In the genomic region with DNA sequence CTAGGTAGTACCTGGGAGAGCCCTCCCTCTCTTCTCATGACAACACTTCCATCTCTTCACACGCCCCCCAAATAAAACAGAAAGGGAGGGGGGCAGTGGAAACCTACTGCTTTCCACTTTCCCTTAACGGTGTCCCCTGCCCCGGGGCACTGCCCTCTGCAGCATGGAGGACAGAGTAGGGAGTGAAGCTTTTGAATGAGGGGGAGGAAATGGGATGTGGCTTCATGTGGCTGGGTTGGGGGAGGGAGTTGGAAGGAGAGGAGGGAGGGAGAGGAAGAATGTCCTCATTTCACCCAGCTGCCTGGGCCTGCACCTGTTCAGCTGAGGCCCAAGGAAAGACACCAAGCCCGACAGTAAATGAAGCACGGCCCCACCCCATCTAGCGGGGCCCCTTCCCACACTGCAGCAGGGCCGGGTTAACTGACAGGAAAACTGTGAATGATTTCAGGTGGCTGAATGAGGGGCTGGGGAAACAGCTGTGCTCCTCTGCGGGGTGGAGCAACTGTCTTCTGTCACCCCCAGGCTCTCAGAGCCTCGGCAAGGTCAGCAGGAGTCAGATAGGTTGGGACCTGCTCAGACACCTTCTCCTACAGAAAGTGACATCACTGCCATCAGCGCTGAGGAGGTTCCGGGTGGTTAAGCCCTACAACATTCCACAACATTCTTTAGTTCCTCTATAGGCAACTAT, we compare ENCODE assay signal across 8 cellular contexts. TPM values are rescaled to one million over a fixed set of nuclear protein-coding genes. Genes with fewer than 3 reads are reported as not detected.
DNase-seq lines count a peak whose midpoint lies in the region; ATAC-seq, FAIRE-seq and TF ChIP-seq lines count a peak whose summit lies in the region.

No MANE protein-coding gene starts in this region.

- peak overlapping the region; percentile 61 for H3K4me2 ChIP-seq in K562 (ENCODE audit: insufficient read depth, low read length)

- POLR2A ChIA-PET in K562 (lab: Yijun Ruan, JAX): interaction anchor here (0.5 to 2.9 kb wide), 11 partner anchors 16 to 777 kb away, joined by 3 to 11 read pairs (median 3); no protein-coding TSS in a partner anchor

- intact Hi-C loops in K562 (cut with micrococcal nuclease): no loop called here

- H3K79me2 ChIP-seq in K562 (ENCODE audit: control insufficient read depth, insufficient read depth, low read length): no peaks in the 10 kb centered on the region

- ATAC-seq in K562: peak; percentile 90
- ATAC-seq in GM21367 (IDR thresholded peaks at IDR 0.05; ENCODE audit: unreplicated experiment): no peak

- H3K36me3 ChIP-seq in K562 (ENCODE audit: control insufficient read depth, insufficient read depth, low read length): no peaks in the 10 kb centered on the region
- H3K36me3 ChIP-seq in neutrophil: no peaks in the 10 kb centered on the region

- CTCF ChIA-PET in K562 (lab: Yijun Ruan, JAX; ENCODE audit: low intra/inter-chr PET ratio): no interaction called here

- 0 out of 2 replicates have a peak, but pooled peaks have one; percentile 18 for TF ChIP-seq POLR2A in K562 (conservative IDR thresholded peaks at IDR 0.05)

- no peaks in the 10 kb centered on the region for H4K20me1 ChIP-seq in K562 (replicated peaks; ENCODE audit: control insufficient read depth, insufficient read depth, low read length)

- H3K9me3 ChIP-seq in K562 (replicated peaks; ENCODE audit: control insufficient read depth, insufficient read depth, low read depth, low read length) (no peaks in the 10 kb centered on the region), neutrophil (no peaks in the 10 kb centered on the region)

- H3K4me1 ChIP-seq in K562 (replicated peaks in 1 of 2; ENCODE audit: control insufficient read depth in 2 of 2, insufficient read depth in 2 of 2, low read length in 2 of 2): peaks cover 18 to 43% of the 10 kb centered on the region in 2 experiments
- H3K4me1 ChIP-seq in neutrophil (ENCODE audit: control insufficient read depth in 1 of 2, insufficient read depth in 1 of 2, low read depth in 1 of 2, low read length in 1 of 2): peaks cover 24 to 41% of the 10 kb centered on the region in 2 experiments

- peak in 1 of 3 experiments; percentile 19; a peak in 2 of 6 replicates for TF ChIP-seq CTCF in K562 (IDR thresholded peaks at IDR 0.05 in 2 of 3, conservative IDR thresholded peaks at IDR 0.05 in 1 of 3; ENCODE audit: insufficient read depth in 2 of 3, low read depth in 1 of 3, low read length in 3 of 3)
- TF ChIP-seq CTCF in neutrophil (IDR thresholded peaks at IDR 0.05): no peak

- H3K4me3 ChIP-seq in K562: no peak overlapping the region
- peak overlapping the region; percentile 22 to 36 for H3K4me3 ChIP-seq in neutrophil (ENCODE audit: low read depth in 1 of 2, low read length in 1 of 2)

- BruUV-seq in K562 (replicated peaks; lab: Mats Ljungman, UMichigan): no TSS peak

- H3K27me3 ChIP-seq in K562 (ENCODE audit: control insufficient read depth in 2 of 2, insufficient read depth in 2 of 2, low read length in 2 of 2) (no peaks in the 10 kb centered on the region), neutrophil (no peaks in the 10 kb centered on the region)

- DNase-seq in SIG-M5 treated with dmso at 0.1 percent for 504 hours (lab: John Stamatoyannopoulos, UW; ENCODE audit: unreplicated experiment) (peak; percentile 29), SIG-M5 (lab: John Stamatoyannopoulos, UW) (no peak), NCI-H2196 treated with DMSO at 0.1 percent for 48 hours (lab: John Stamatoyannopoulos, UW; ENCODE audit: unreplicated experiment) (peak; percentile 20), K562 (ENCODE audit: extremely low read depth in 1 of 4, low spot score in 3 of 4) (peak; percentile 74 to 79 (median 75)), NCI-H1105 (lab: John Stamatoyannopoulos, UW) (no peak), GM19240 (ENCODE audit: insufficient read length, low spot score) (no peak)

- H3K9ac ChIP-seq in K562 (ENCODE audit: insufficient read depth in 1 of 2, low read depth in 2 of 2, low read length in 2 of 2): peak overlapping the region; percentile 11 to 67; a peak in 3 of 4 replicates

- peak; percentile 44; the same call in 1 of the 2 replicates for TF ChIP-seq EP300 in K562 (IDR thresholded peaks at IDR 0.05; ENCODE audit: low read length)

- peak; percentile 74 for FAIRE-seq in K562 (lab: Jason Lieb, UNC)

- no peaks in the 10 kb centered on the region for H3K9me1 ChIP-seq in K562 (ENCODE audit: control insufficient read depth, insufficient read depth, low read length)

- H2AFZ ChIP-seq in K562 (ENCODE audit: low read depth, low read length): peak overlapping the region; percentile 20

- peak; percentile 18 to 34; a peak in 1 of 4 replicates for TF ChIP-seq RAD21 in K562 (CRISPR knock-in tag; conservative IDR thresholded peaks at IDR 0.05 in 1 of 2, IDR thresholded peaks at IDR 0.05 in 1 of 2)

- in situ Hi-C loops in K562 (cut with MboI): no loop called here

- WGBS in K562 (ENCODE audit: insufficient coverage, low coverage, missing lambda C conversion rate): 12% methylated on average over 11 of the region's 11 CpGs

- peak overlapping the region; percentile 15; the same call in 1 of the 3 replicates for H3K27ac ChIP-seq in K562 (ENCODE audit: extremely low read depth, low read depth, low read length)
- H3K27ac ChIP-seq in neutrophil: peak overlapping the region; percentile 81

TF ChIP-seq in K562, 482 proteins besides CTCF, POLR2A, EP300 and RAD21 (continues in another document):
- no peak for TF ChIP-seq NFXL1 (CRISPR knock-in tag; IDR thresholded peaks at IDR 0.05)
- TF ChIP-seq, protein P1, sequence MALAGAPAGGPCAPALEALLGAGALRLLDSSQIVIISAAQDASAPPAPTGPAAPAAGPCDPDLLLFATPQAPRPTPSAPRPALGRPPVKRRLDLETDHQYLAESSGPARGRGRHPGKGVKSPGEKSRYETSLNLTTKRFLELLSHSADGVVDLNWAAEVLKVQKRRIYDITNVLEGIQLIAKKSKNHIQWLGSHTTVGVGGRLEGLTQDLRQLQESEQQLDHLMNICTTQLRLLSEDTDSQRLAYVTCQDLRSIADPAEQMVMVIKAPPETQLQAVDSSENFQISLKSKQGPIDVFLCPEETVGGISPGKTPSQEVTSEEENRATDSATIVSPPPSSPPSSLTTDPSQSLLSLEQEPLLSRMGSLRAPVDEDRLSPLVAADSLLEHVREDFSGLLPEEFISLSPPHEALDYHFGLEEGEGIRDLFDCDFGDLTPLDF (CRISPR knock-in tag; IDR thresholded peaks at IDR 0.05): no peak
- TF ChIP-seq, protein P2, sequence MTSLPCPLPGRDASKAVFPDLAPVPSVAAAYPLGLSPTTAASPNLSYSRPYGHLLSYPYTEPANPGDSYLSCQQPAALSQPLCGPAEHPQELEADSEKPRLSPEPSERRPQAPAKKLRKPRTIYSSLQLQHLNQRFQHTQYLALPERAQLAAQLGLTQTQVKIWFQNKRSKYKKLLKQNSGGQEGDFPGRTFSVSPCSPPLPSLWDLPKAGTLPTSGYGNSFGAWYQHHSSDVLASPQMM (CRISPR knock-in tag; IDR thresholded peaks at IDR 0.05): no peak
- TF ChIP-seq, protein P3, sequence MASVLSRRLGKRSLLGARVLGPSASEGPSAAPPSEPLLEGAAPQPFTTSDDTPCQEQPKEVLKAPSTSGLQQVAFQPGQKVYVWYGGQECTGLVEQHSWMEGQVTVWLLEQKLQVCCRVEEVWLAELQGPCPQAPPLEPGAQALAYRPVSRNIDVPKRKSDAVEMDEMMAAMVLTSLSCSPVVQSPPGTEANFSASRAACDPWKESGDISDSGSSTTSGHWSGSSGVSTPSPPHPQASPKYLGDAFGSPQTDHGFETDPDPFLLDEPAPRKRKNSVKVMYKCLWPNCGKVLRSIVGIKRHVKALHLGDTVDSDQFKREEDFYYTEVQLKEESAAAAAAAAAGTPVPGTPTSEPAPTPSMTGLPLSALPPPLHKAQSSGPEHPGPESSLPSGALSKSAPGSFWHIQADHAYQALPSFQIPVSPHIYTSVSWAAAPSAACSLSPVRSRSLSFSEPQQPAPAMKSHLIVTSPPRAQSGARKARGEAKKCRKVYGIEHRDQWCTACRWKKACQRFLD (CRISPR knock-in tag; IDR thresholded peaks at IDR 0.05): peak; percentile 75
- TF ChIP-seq, protein P4, sequence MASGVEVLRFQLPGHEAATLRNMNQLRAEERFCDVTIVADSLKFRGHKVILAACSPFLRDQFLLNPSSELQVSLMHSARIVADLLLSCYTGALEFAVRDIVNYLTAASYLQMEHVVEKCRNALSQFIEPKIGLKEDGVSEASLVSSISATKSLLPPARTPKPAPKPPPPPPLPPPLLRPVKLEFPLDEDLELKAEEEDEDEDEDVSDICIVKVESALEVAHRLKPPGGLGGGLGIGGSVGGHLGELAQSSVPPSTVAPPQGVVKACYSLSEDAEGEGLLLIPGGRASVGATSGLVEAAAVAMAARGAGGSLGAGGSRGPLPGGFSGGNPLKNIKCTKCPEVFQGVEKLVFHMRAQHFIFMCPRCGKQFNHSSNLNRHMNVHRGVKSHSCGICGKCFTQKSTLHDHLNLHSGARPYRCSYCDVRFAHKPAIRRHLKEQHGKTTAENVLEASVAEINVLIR (CRISPR knock-in tag; IDR thresholded peaks at IDR 0.05): no peak

RNA-seq across cellular contexts. Expression of a gene that starts 40.0 kb away (rescaled TPM):
- total RNA-seq in K562 (2011; cell fraction: chromatin; rRNA removed; ENCODE audit: low replicate concordance): 128 and 137 TPM in 2 replicates
- 89.7 and 95.9 TPM in 2 replicates for total RNA-seq in K562 (2011; cell fraction: nucleolus; rRNA removed)
- total RNA-seq in K562 (2011; cell fraction: nucleoplasm; rRNA removed): 111 and 145 TPM in 2 replicates
- 37.8 and 45.6 TPM in 2 replicates for total RNA-seq in K562 (2014; rRNA removed)
- total RNA-seq in K562 (2014; rRNA removed; fragmentation: Illumina TruSeq; extraction: Trizol): 41.0 and 43.8 TPM in 2 replicates
- 29.4 and 32.3 TPM in 2 replicates for total RNA-seq in K562 (2015; rRNA removed; fragmentation: Illumina TruSeq; extraction: Trizol)
- total RNA-seq in K562 (2021): 49.1 and 51.4 TPM in 2 replicates
- polyA plus RNA-seq in K562 (2011; rRNA removed): 52.8 and 57.2 TPM in 2 replicates
- 58.0 and 76.8 TPM in 2 replicates for polyA plus RNA-seq in K562 (2011; cell fraction: cytosol; rRNA removed)
- 33.2 and 40.6 TPM in 2 replicates for polyA plus RNA-seq in K562 (2011; cell fraction: nucleus; rRNA removed)
- polyA plus RNA-seq in K562 (2012): 24.5 and 33.6 TPM in 2 replicates
- polyA plus RNA-seq in K562 (2014; fragmentation: Illumina TruSeq; extraction: Trizol): 49.2 and 52.6 TPM in 2 replicates
- polyA plus RNA-seq in K562 (2014; fragmentation: Nextera tagmentation; extraction: Ambion mirVana): 10 to 100 TPM; 58.9 to 84.0 TPM
- 57.1 and 60.3 TPM in 2 replicates for polyA plus RNA-seq in K562 (2014; rRNA removed)
- polyA minus RNA-seq in K562 (2011; rRNA and poly(A)+ RNA removed): 89.5 and 117 TPM in 2 replicates
- 30.9 and 35.3 TPM in 2 replicates for polyA minus RNA-seq in K562 (2011; cell fraction: cytosol; rRNA and poly(A)+ RNA removed)
- polyA minus RNA-seq in K562 (2011; cell fraction: nucleus; rRNA and poly(A)+ RNA removed): 37.0 and 60.9 TPM in 2 replicates

Comparison
In these comparisons a context has a peak if more than half of its experiments do, and no peak if none do; other contexts are left out.
1. DNase-seq: peak in SIG-M5 treated with dmso at 0.1 percent for 504 hours (single experiment), NCI-H2196 treated with DMSO at 0.1 percent for 48 hours (single experiment) and K562 (4 of 4); none in SIG-M5 (single experiment), NCI-H1105 (single experiment) and GM19240 (single experiment).